In the genomic region with DNA sequence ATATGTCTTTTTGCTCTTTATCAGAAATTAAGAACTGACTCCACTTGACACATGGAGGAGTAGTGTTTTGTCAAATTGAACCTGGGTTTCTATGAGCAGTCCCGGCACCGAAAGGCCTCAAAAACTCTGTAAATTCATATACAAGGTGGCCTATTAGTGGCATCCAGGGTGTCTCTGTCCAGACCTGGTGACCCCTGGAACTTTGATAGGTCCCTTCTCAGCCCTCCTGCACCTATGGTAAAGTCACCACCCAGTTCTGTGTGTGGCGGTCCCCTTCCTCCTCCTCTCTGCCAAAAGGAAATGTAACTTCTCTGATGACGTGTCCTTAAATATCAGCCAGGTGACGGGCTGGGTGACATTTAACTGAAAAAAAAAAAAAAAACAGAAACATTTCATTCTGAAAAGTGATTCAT, we compare ENCODE assay signal across 9 cellular contexts.
DNase-seq lines count a peak whose midpoint lies in the region; ATAC-seq and TF ChIP-seq lines count a peak whose summit lies in the region.
"Had no signal": no experiment of that assay in that cellular context is flagged by ENCODE, and none has a peak within 500 bp of the region (broad histone marks: within the 10 kb centered on the region; RNA-seq: fewer than 3 reads in every experiment).

No MANE protein-coding gene starts in this region.

- peaks cover 1% of the 10 kb centered on the region for H3K9me3 Mint-ChIP-seq in activated T-helper 2 cell treated with anti-CD3 and anti-CD28 coated beads, Interferon-gamma antibody, Interleukin-2, Interleukin-4, amounts not matched to agents 10 μg/mL and 5 μg/mL and 100 μg/mL, durations not matched to agents 14 hours and 24 hours and 36 hours
- H3K9me3 Mint-ChIP-seq in natural killer cell: no peaks in the 10 kb centered on the region

- ATAC-seq in natural killer cell (no peak), GM18511 (IDR thresholded peaks at IDR 0.05; ENCODE audit: unreplicated experiment) (no peak)

- H3K27me3 Mint-ChIP-seq in activated T-helper 2 cell treated with anti-CD3 and anti-CD28 coated beads, Interferon-gamma antibody, Interleukin-2, Interleukin-4, amounts not matched to agents 10 μg/mL and 5 μg/mL and 100 μg/mL, durations not matched to agents 14 hours and 24 hours and 36 hours (ENCODE audit: low read depth): no peaks in the 10 kb centered on the region
- no peaks in the 10 kb centered on the region for H3K27me3 Mint-ChIP-seq in natural killer cell (ENCODE audit: low read depth in 2 of 2)

- H3K27ac Mint-ChIP-seq in activated T-helper 2 cell treated with anti-CD3 and anti-CD28 coated beads, Interferon-gamma antibody, Interleukin-2, Interleukin-4, amounts not matched to agents 10 μg/mL and 5 μg/mL and 100 μg/mL, durations not matched to agents 14 hours and 24 hours and 36 hours: peak overlapping the region; percentile 97
- peak overlapping the region in 1 of 2 donors; percentile 98 for H3K27ac Mint-ChIP-seq in natural killer cell

- H3K36me3 Mint-ChIP-seq in activated T-helper 2 cell treated with anti-CD3 and anti-CD28 coated beads, Interferon-gamma antibody, Interleukin-2, Interleukin-4, amounts not matched to agents 10 μg/mL and 5 μg/mL and 100 μg/mL, durations not matched to agents 14 hours and 24 hours and 36 hours (ENCODE audit: low read depth): peaks cover 15% of the 10 kb centered on the region
- no peaks in the 10 kb centered on the region for H3K36me3 Mint-ChIP-seq in natural killer cell

- H3K4me3 Mint-ChIP-seq in activated T-helper 2 cell treated with anti-CD3 and anti-CD28 coated beads, Interferon-gamma antibody, Interleukin-2, Interleukin-4, amounts not matched to agents 10 μg/mL and 5 μg/mL and 100 μg/mL, durations not matched to agents 14 hours and 24 hours and 36 hours (ENCODE audit: low read depth): peak overlapping the region; percentile 94
- H3K4me3 Mint-ChIP-seq in natural killer cell: peak overlapping the region; percentile 49

- no peak for TF ChIP-seq CTCF in natural killer cell (IDR thresholded peaks at IDR 0.05)

- DNase-seq in NCI-H1694 treated with DMSO at 0.1 percent for 48 hours (lab: John Stamatoyannopoulos, UW): peak; percentile 39
- no peak for DNase-seq in NCI-H1694 (lab: John Stamatoyannopoulos, UW)
- peak; percentile 61 for DNase-seq in activated T-helper 2 cell treated with anti-CD3 and anti-CD28 coated beads, Interferon-gamma antibody, Interleukin-2, Interleukin-4, amounts not matched to agents 10 μg/mL and 5 μg/mL and 100 μg/mL, durations not matched to agents 14 hours and 24 hours and 36 hours (ENCODE audit: low spot score)
- no peak for DNase-seq in natural killer cell
- DNase-seq in germinal center (ENCODE audit: low spot score): no peak
- DNase-seq in retina: no peak
- no peak for DNase-seq in SKM-1 (lab: John Stamatoyannopoulos, UW; ENCODE audit: unreplicated experiment)
- DNase-seq: cortex of kidney had no signal

- H3K4me1 Mint-ChIP-seq in activated T-helper 2 cell treated with anti-CD3 and anti-CD28 coated beads, Interferon-gamma antibody, Interleukin-2, Interleukin-4, amounts not matched to agents 10 μg/mL and 5 μg/mL and 100 μg/mL, durations not matched to agents 14 hours and 24 hours and 36 hours (ENCODE audit: low read depth): peaks cover 50% of the 10 kb centered on the region
- H3K4me1 Mint-ChIP-seq in natural killer cell: peaks cover 47 to 54% of the 10 kb centered on the region in 2 donors

- intact Hi-C loops in activated T-helper 2 cell treated with anti-CD3 and anti-CD28 coated beads, Interferon-gamma antibody, Interleukin-2, Interleukin-4, amounts not matched to agents 10 μg/mL and 5 μg/mL and 100 μg/mL, durations not matched to agents 14 hours and 24 hours and 36 hours (cut with micrococcal nuclease): loop anchor here (1.0 to 10.0 kb wide), 5 partner anchors 18 to 1616 kb away; a partner anchor contains a TSS
- intact Hi-C loops in natural killer cell (cut with micrococcal nuclease): no loop called here

Comparison
In these comparisons a context has a peak if more than half of its experiments do, and no peak if none do; other contexts are left out.
1. DNase-seq: peak in NCI-H1694 treated with DMSO at 0.1 percent for 48 hours (single experiment) and activated T-helper 2 cell treated with anti-CD3 and anti-CD28 coated beads, Interferon-gamma antibody, Interleukin-2, Interleukin-4, amounts not matched to agents 10 μg/mL and 5 μg/mL and 100 μg/mL, durations not matched to agents 14 hours and 24 hours and 36 hours (single experiment); none in NCI-H1694 (single experiment), natural killer cell (single experiment), germinal center (single experiment), retina (single experiment) and SKM-1 (single experiment).